Comparison of ENCODE assay signal across 8 cellular contexts in the genomic region with DNA sequence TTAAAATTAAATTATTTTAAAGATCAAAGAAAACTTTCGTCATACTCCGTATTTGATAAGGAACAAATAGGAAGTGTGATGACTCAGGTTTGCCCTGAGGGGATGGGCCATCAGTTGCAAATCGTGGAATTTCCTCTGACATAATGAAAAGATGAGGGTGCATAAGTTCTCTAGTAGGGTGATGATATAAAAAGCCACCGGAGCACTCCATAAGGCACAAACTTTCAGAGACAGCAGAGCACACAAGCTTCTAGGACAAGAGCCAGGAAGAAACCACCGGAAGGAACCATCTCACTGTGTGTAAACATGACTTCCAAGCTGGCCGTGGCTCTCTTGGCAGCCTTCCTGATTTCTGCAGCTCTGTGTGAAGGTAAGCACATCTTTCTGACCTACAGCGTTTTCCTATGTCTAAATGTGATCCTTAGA. TPM values are rescaled to one million over a fixed set of nuclear protein-coding genes. Genes with fewer than 3 reads are reported as not detected.
DNase-seq lines count a peak whose midpoint lies in the region; ATAC-seq and TF ChIP-seq lines count a peak whose summit lies in the region.

Gene CXCL8, plus strand, starts transcription at position 217 of the 426 bp plus-strand sequence. Its CDS starts 90 bp downstream, at position 307.

- no peak for TF ChIP-seq CTCF in LNCaP clone FGC (IDR thresholded peaks at IDR 0.05; ENCODE audit: control insufficient read depth, extremely low read depth, insufficient read depth)

- H3K4me3 ChIP-seq in LNCaP clone FGC (ENCODE audit: low read depth, low read length) (no peak within 1 kb of the TSS), skeletal muscle cell (ENCODE audit: low read depth, low read length) (no peak within 1 kb of the TSS)

- DNase-seq in LNCaP clone FGC (ENCODE audit: low read depth), result peak; percentile 99
- peak; percentile 43 to 87 for DNase-seq in SW 1271 (lab: John Stamatoyannopoulos, UW)
- DNase-seq in glomerular endothelial cell (ENCODE audit: extremely low read depth, low read depth, low spot score), result peak; percentile 97
- peak; percentile 75 for DNase-seq in skeletal muscle cell (ENCODE audit: low read depth)
- DNase-seq in GM19238 (ENCODE audit: insufficient read length, low spot score), result no peak
- no peak for DNase-seq in NCI-H446 (lab: John Stamatoyannopoulos, UW)

- ATAC-seq in GM18498 (IDR thresholded peaks at IDR 0.05; ENCODE audit: unreplicated experiment) (peak; percentile 61), GM21423 (IDR thresholded peaks at IDR 0.05; ENCODE audit: unreplicated experiment) (no peak)

RNA-seq across cellular contexts. Expression of gene CXCL8, which starts in this region (rescaled TPM):
- 322 and 354 TPM in 2 replicates for total RNA-seq in glomerular endothelial cell

Comparison
In these comparisons a context has a peak if more than half of its experiments do, and no peak if none do; other contexts are left out.
1. DNase-seq: peak in LNCaP clone FGC (single experiment), SW 1271 (2 of 2), glomerular endothelial cell (single experiment) and skeletal muscle cell (single experiment); none in GM19238 (single experiment) and NCI-H446 (0 of 2).